1 cellular context compared by ENCODE assay signal in the genomic region with DNA sequence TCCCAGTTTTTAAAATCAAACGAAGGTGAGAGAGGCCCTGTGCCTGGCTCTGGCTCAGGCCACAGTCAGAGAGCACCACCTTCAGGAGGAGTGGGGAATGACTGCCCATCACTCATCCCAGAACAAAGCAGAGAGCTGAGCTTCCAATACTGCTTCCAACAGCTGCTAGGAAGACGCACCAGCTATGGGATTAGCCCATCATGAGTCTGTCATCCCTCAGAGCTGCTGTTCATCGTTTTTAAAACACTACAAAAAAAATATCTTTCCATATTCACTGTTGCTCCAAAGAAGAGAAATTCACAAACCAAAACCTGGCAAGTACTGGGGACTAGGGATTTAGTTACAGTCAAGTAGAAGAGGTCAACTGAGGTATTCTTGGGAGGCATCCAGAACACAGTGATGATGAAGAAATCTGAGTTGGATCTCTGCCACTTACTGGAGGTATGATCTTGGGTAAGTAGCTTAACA.
TF ChIP-seq lines count a peak whose summit lies in the region.

No MANE protein-coding gene starts in this region.

TF ChIP-seq in WTC11, 78 proteins besides CTCF, POLR2A, EP300 and RAD21 (continued from another document):
- TF ChIP-seq, protein P1, sequence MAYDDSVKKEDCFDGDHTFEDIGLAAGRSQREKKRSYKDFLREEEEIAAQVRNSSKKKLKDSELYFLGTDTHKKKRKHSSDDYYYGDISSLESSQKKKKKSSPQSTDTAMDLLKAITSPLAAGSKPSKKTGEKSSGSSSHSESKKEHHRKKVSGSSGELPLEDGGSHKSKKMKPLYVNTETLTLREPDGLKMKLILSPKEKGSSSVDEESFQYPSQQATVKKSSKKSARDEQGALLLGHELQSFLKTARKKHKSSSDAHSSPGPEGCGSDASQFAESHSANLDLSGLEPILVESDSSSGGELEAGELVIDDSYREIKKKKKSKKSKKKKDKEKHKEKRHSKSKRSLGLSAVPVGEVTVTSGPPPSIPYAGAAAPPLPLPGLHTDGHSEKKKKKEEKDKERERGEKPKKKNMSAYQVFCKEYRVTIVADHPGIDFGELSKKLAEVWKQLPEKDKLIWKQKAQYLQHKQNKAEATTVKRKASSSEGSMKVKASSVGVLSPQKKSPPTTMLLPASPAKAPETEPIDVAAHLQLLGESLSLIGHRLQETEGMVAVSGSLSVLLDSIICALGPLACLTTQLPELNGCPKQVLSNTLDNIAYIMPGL (CRISPR knock-in tag; IDR thresholded peaks at IDR 0.05) = no peak
- TF ChIP-seq, protein P2, sequence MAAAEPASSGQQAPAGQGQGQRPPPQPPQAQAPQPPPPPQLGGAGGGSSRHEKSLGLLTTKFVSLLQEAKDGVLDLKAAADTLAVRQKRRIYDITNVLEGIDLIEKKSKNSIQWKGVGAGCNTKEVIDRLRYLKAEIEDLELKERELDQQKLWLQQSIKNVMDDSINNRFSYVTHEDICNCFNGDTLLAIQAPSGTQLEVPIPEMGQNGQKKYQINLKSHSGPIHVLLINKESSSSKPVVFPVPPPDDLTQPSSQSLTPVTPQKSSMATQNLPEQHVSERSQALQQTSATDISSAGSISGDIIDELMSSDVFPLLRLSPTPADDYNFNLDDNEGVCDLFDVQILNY (CRISPR knock-in tag; IDR thresholded peaks at IDR 0.05) = no peak
- TF ChIP-seq ZNF671 (CRISPR knock-in tag; IDR thresholded peaks at IDR 0.05) = no peak
